ENCODE assay signal across 1 cellular context in the genomic region with DNA sequence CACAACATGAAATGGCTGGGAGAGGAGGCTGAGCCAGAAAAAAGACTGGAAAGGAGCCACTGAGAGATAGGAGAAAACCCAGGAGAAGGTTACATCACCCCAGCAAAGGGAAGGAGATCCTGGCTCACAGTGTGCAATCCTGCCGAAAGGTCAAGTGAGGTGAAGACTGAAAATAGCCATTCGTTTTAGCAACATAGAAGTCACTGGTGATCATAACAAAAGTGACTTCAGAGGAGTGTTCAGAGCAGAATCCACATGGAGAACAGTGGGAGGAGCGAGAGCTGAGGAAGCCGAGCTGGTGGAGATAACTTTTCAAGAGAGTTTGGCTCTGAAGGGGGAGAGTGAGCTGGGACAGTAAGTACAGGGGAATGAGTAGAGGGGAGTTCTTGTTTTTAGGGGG.
TF ChIP-seq lines count a peak whose summit lies in the region.

No MANE protein-coding gene starts in this region.

TF ChIP-seq in SK-N-SH treated with all-trans-retinoic acid at 6 μM for 48 hours, 23 proteins besides CTCF, POLR2A, EP300 and RAD21 (continued from another document):
- no peak for TF ChIP-seq ZNF565 (CRISPR knock-in tag; conservative IDR thresholded peaks at IDR 0.05; ENCODE audit: low read depth)
- TF ChIP-seq SNAI2 (CRISPR knock-in tag; IDR thresholded peaks at IDR 0.05) = no peak
